Comparison of ENCODE assay signal across 9 cellular contexts in the genomic region with DNA sequence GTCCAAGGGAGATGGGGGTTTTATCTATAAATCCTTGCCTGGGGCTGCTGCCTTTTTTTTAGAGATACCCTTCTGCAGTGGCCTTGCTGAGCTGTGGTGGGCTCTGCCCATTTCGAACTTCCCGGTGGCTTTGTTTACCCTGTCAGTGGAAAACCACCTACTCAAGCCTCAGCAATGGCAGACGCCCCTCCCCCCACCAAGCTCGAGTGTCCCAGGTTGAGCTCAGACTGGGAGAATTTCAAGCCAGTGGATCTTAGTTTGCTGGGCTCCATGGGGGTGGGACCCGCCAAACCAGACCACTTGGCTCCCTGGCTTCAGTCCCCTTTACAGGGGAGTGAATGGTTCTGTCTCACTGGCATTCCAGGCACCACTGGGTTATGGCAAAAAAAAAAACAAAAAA. TPM values are rescaled to one million over a fixed set of nuclear protein-coding genes. Genes with fewer than 3 reads are reported as not detected.
"Had no signal": no experiment of that assay in that cellular context is flagged by ENCODE, and none has a peak within 500 bp of the region (broad histone marks: within the 10 kb centered on the region; RNA-seq: fewer than 3 reads in every experiment).

No MANE protein-coding gene starts in this region.

- FAIRE-seq: H54, HTR-8/SVneo, K562 had no signal

- H3K9me3 Mint-ChIP-seq: H9 had no signal

- H3K4me3 ChIP-seq: K562 had no signal

- DNase-seq: GOT3, H9, HCEC 1CT, IMR-90, KG1 had no signal

- H3K4me3 Mint-ChIP-seq: H9 had no signal

- H3K27ac Mint-ChIP-seq: H9 had no signal

- ATAC-seq: K562 had no signal

RNA-seq across cellular contexts. Expression of gene LGALS13, which starts 21.6 kb away (rescaled TPM):
- total RNA-seq: H9, HT-29, IMR-90 had no signal
- polyA plus RNA-seq: IMR-90 had no signal

RNA-seq across cellular contexts. Expression of gene LGALS16, which starts 31.8 kb away (rescaled TPM):
- total RNA-seq: H9, HT-29, IMR-90, K562 had no signal
- polyA plus RNA-seq: IMR-90, K562 had no signal
